In genomic region chr9:764105-764524, GRCh38 we compare ENCODE assay signal across 8 cellular contexts.
DNase-seq lines count a peak whose midpoint lies in the region; ATAC-seq, FAIRE-seq and TF ChIP-seq lines count a peak whose summit lies in the region.

No MANE protein-coding gene starts in this region.

- no peak for TF ChIP-seq POLR2A in stomach (IDR thresholded peaks at IDR 0.05)

- H3K4me1 ChIP-seq in SJCRH30 (no peaks in the 10 kb centered on the region), left lung (peaks cover 0 to 2% of the 10 kb centered on the region in 2 donors), stomach (peaks cover 0 to 23% (median 11%) of the 10 kb centered on the region in 4 donors)

- H3K9me3 ChIP-seq in SJCRH30 (replicated peaks) (no peaks in the 10 kb centered on the region), left lung (no peaks in the 10 kb centered on the region), stomach (no peaks in the 10 kb centered on the region)

- no peak for FAIRE-seq in D721Med (lab: Jason Lieb, UNC)

- H3K36me3 ChIP-seq in SJCRH30 (no peaks in the 10 kb centered on the region), left lung (no peaks in the 10 kb centered on the region), stomach (no peaks in the 10 kb centered on the region)

- DNase-seq in D721Med (ENCODE audit: insufficient read length, low spot score) (no peak), GM20000 (ENCODE audit: low spot score) (peak; percentile 63), Kasumi-1 (lab: John Stamatoyannopoulos, UW) (peak; percentile 62 to 66), SJCRH30 (peak; percentile 39 to 51), cardiac fibroblast (ENCODE audit: low read depth in 2 of 2) (peak; percentile 78 to 81), left lung (peak in 1 of 2 donors; percentile 50), stomach (peak; percentile 71), NCI-H2029 (lab: John Stamatoyannopoulos, UW) (no peak)

- intact Hi-C loops in left lung (cut with DNase I) (loop anchor here in 1 of 2 donors (5.0 kb wide), 1 partner anchor 152 kb away; no protein-coding TSS in a partner anchor), stomach (cut with DNase I; ENCODE audit: low total_unique reads) (loop anchor here (5.0 kb wide), 1 partner anchor 382 kb away; no protein-coding TSS in a partner anchor)

- 22 to 40% (median 33%) methylated on average over 12 of the region's 12 CpGs for WGBS in stomach, 5 donors

- H3K27ac ChIP-seq in SJCRH30 (no peak overlapping the region), left lung (no peak overlapping the region), stomach (no peak overlapping the region)

- H3K4me3 ChIP-seq in SJCRH30, result no peak overlapping the region
- H3K4me3 ChIP-seq in cardiac fibroblast (replicated peaks in 1 of 2; ENCODE audit: low read depth in 2 of 2, low read length in 2 of 2), result no peak overlapping the region
- H3K4me3 ChIP-seq in left lung, result no peak overlapping the region
- peak overlapping the region in 1 of 4 donors; percentile 19 for H3K4me3 ChIP-seq in stomach

- TF ChIP-seq EP300 in stomach (IDR thresholded peaks at IDR 0.05), result no peak

- ATAC-seq in left lung, result peak; percentile 97

- TF ChIP-seq CTCF in D721Med (IDR thresholded peaks at IDR 0.05; ENCODE audit: insufficient read depth, missing control alignments), result peak; percentile 62
- TF ChIP-seq CTCF in GM20000 (IDR thresholded peaks at IDR 0.05; ENCODE audit: extremely low read depth, missing control alignments), result peak; percentile 36
- peak; percentile 83 for TF ChIP-seq CTCF in cardiac fibroblast (IDR thresholded peaks at IDR 0.05; ENCODE audit: low read depth, low read length)
- TF ChIP-seq CTCF in left lung (IDR thresholded peaks at IDR 0.05), result peak; percentile 69 to 85
- TF ChIP-seq CTCF in stomach (IDR thresholded peaks at IDR 0.05), result peak in 5 of 7 experiments; percentile 78 to 97 (median 92)

- H3K27me3 ChIP-seq in SJCRH30 (no peaks in the 10 kb centered on the region), left lung (no peaks in the 10 kb centered on the region), stomach (peaks cover 0 to 7% (median 0%) of the 10 kb centered on the region in 3 donors)

Comparison
In these comparisons a context has a peak if more than half of its experiments do, and no peak if none do; other contexts are left out.
1. DNase-seq: peak in GM20000 (single experiment), Kasumi-1 (2 of 2), SJCRH30 (2 of 2), cardiac fibroblast (2 of 2) and stomach (single experiment); none in D721Med (single experiment) and NCI-H2029 (single experiment).
2. CTCF ChIP-seq: peak in every context shown above with its lines; median percentile 92 in stomach; 83 in cardiac fibroblast; 77 in left lung; 62 in D721Med; 36 in GM20000.